Comparison of ENCODE assay signal across 17 cellular contexts in the genomic region with DNA sequence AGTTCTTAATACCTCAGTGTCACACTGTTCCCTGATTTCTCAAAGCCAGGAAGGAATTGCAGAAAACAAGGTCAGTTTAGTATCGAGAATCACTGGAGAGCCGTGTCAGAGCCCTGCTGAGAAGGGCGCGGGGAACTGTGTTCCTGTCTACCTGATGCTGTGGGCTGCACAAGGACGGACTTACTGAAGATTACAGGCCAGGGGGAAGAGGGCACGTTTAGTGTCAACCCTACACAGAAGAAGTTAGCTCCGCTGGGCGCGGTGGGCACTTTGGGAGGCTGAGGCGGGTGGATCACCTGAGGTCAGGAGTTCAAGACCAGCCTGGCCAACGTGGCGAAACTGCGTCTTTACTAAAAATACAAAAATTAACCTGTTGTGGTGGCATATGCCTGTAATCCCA.
"Had no signal": no experiment of that assay in that cellular context is flagged by ENCODE, and none has a peak within 500 bp of the region (broad histone marks: within the 10 kb centered on the region; RNA-seq: fewer than 3 reads in every experiment).

No MANE protein-coding gene starts in this region.

- H3K9me3 Mint-ChIP-seq: dendritic cell treated with granulocyte-macrophage colony-stimulating factor and Interleukin-4, amounts not matched to agents 40 ng/mL and 50 ng/mL, for 4 days; memory B cell had no signal

- H3K27ac ChIP-seq: breast epithelium, gastroesophageal sphincter, heart right ventricle, parathyroid adenoma, tibial nerve, uterus had no signal

- H3K4me3 ChIP-seq: breast epithelium, gastroesophageal sphincter, heart right ventricle, tibial nerve, uterus had no signal

- H3K4me3 Mint-ChIP-seq: activated naive CD4-positive, alpha-beta T cell treated with anti-CD3 and anti-CD28 coated beads for 36 hours; activated naive CD8-positive, alpha-beta T cell treated with anti-CD3 and anti-CD28 coated beads, Interleukin-2, amount 50 U/mL, for 24 hours; activated T-cell treated with anti-CD3 and anti-CD28 coated beads, Interleukin-2, amount 50 U/mL, for 4 hours; dendritic cell treated with granulocyte-macrophage colony-stimulating factor and Interleukin-4, amounts not matched to agents 40 ng/mL and 50 ng/mL, for 4 days; memory B cell had no signal

- H2AFZ ChIP-seq: parathyroid adenoma had no signal

- H3K36me3 ChIP-seq: breast epithelium, gastroesophageal sphincter, heart right ventricle, tibial nerve, uterus had no signal

- H3K9me3 ChIP-seq: breast epithelium, gastroesophageal sphincter, heart right ventricle, tibial nerve, uterus had no signal

- H3K79me2 ChIP-seq: parathyroid adenoma had no signal

- H3K27ac Mint-ChIP-seq: activated naive CD4-positive, alpha-beta T cell treated with anti-CD3 and anti-CD28 coated beads for 36 hours; activated naive CD8-positive, alpha-beta T cell treated with anti-CD3 and anti-CD28 coated beads, Interleukin-2, amount 50 U/mL, for 24 hours; dendritic cell treated with granulocyte-macrophage colony-stimulating factor and Interleukin-4, amounts not matched to agents 40 ng/mL and 50 ng/mL, for 4 days; memory B cell had no signal

- H3K27me3 Mint-ChIP-seq: activated naive CD8-positive, alpha-beta T cell treated with anti-CD3 and anti-CD28 coated beads, Interleukin-2, amount 50 U/mL, for 24 hours; memory B cell had no signal

- H3K27me3 ChIP-seq: breast epithelium, gastroesophageal sphincter, heart right ventricle, tibial nerve, uterus had no signal

- ATAC-seq: gastroesophageal sphincter, heart right ventricle had no signal

- H3K4me1 ChIP-seq: breast epithelium, parathyroid adenoma, uterus had no signal

- H3K9ac ChIP-seq: parathyroid adenoma had no signal

- H3K4me1 Mint-ChIP-seq: memory B cell had no signal

- H3K36me3 Mint-ChIP-seq: memory B cell had no signal

- DNase-seq: activated CD4-positive, alpha-beta T cell treated with anti-CD3 and anti-CD28 coated beads, Interleukin-2, amount 50 U/mL, for 1 hour; activated CD8-positive, alpha-beta memory T cell treated with anti-CD3 and anti-CD28 coated beads, Interleukin-2, amount 50 U/mL, for 4 hours; activated T-cell treated with anti-CD3 and anti-CD28 coated beads, Interleukin-2, amount 50 U/mL, for 4 hours; aorta; heart right ventricle; stimulated activated CD4-positive, alpha-beta T cell treated with anti-CD3 and anti-CD28 coated beads, Interleukin-12 subunit alpha, Interleukin-12 subunit beta, amount 100 ng/mL, for 4 hours; stimulated activated naive CD4-positive, alpha-beta T cell treated with Interleukin-2 at 50 U/mL for 16 hours; T-helper 9 cell; uterus had no signal
